8 cellular contexts compared by ENCODE assay signal in the genomic region with DNA sequence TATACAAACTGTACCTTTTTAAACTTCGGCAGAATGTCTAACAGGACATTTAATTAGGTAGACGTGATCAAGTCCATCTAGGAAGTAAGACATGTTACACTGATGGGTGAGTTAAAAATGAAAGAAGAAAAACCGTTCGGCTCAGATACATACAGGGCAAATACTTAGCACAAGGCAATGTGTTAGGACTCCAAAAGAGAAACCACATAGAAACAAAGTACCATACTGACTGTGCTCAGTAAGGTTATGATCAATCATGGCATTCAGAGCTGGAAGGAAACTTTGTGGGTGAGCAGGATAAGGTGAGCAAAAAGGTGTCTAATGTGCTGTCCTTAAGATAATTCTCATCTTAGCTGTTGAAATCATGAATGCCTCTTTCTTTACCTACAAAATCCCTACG.
A peak's percentile ranks its signal among the peaks of the same experiment; 100 is the strongest.
DNase-seq lines count a peak whose midpoint lies in the region; ATAC-seq lines count a peak whose summit lies in the region.

No MANE protein-coding gene starts in this region.

- peaks cover 23% of the 10 kb centered on the region for H3K36me3 Mint-ChIP-seq in activated naive CD8-positive, alpha-beta T cell treated with anti-CD3 and anti-CD28 coated beads for 36 hours

- no peaks in the 10 kb centered on the region for H3K9me3 Mint-ChIP-seq in activated naive CD8-positive, alpha-beta T cell treated with anti-CD3 and anti-CD28 coated beads for 36 hours

- peak overlapping the region; percentile 16 for H3K27ac Mint-ChIP-seq in activated naive CD8-positive, alpha-beta T cell treated with anti-CD3 and anti-CD28 coated beads for 36 hours

- intact Hi-C loops in cardiac septum (cut with DNase I), result no loop called here
- intact Hi-C loops in left colon (cut with DNase I, micrococcal nuclease), result no loop called here

- ATAC-seq in GM18520 (IDR thresholded peaks at IDR 0.05; ENCODE audit: unreplicated experiment) (peak; percentile 85), GM21381 (IDR thresholded peaks at IDR 0.05; ENCODE audit: unreplicated experiment) (peak; percentile 68), HG03103 (IDR thresholded peaks at IDR 0.05; ENCODE audit: low read depth, unreplicated experiment) (peak; percentile 48), left colon (no peak)

- peaks cover 7% of the 10 kb centered on the region for H3K4me1 Mint-ChIP-seq in activated naive CD8-positive, alpha-beta T cell treated with anti-CD3 and anti-CD28 coated beads for 36 hours

- no peak for DNase-seq in activated naive CD8-positive, alpha-beta T cell treated with anti-CD3 and anti-CD28 coated beads for 36 hours
- DNase-seq in central memory CD4-positive, alpha-beta T cell, result no peak
- DNase-seq in cardiac septum (ENCODE audit: low spot score), result no peak
- DNase-seq in GDM1 (lab: John Stamatoyannopoulos, UW), result no peak
- DNase-seq in left colon, result no peak

- H3K27me3 Mint-ChIP-seq in activated naive CD8-positive, alpha-beta T cell treated with anti-CD3 and anti-CD28 coated beads for 36 hours, result no peaks in the 10 kb centered on the region

- no peak overlapping the region for H3K4me3 Mint-ChIP-seq in activated naive CD8-positive, alpha-beta T cell treated with anti-CD3 and anti-CD28 coated beads for 36 hours
